ENCODE assay signal across 8 cellular contexts in genomic region chr9:37119360-37119759, GRCh38. TPM values are rescaled to one million over a fixed set of nuclear protein-coding genes. Genes with fewer than 3 reads are reported as not detected.
DNase-seq lines count a peak whose midpoint lies in the region; ATAC-seq and TF ChIP-seq lines count a peak whose summit lies in the region.
"Had no signal": no experiment of that assay in that cellular context is flagged by ENCODE, and none has a peak within 500 bp of the region (broad histone marks: within the 10 kb centered on the region; RNA-seq: fewer than 3 reads in every experiment).

No MANE protein-coding gene starts in this region.

- H3K4me3 ChIP-seq in DND-41 (ENCODE audit: low read depth in 1 of 2, low read length in 2 of 2) (peak overlapping the region in 1 of 2 experiments; percentile 75; a peak in 2 of 4 replicates), mammary epithelial cell (replicated peaks in 1 of 3; ENCODE audit: insufficient read depth in 1 of 3, low read depth in 2 of 3, low read length in 3 of 3) (peak overlapping the region in 1 of 3 experiments; percentile 69), stomach (peak overlapping the region in 2 of 4 donors; percentile 82 to 88), spleen (peak overlapping the region in 3 of 8 donors; percentile 75 to 87 (median 81))

- WGBS in mammary epithelial cell (ENCODE audit: low coverage, missing lambda C conversion rate) = 100% methylated on average over 3 of the region's 9 CpGs
- WGBS in stomach, 5 donors = 95 to 99% (median 97%) methylated on average over 9 of the region's 9 CpGs
- WGBS in spleen, 5 donors = 93 to 97% (median 96%) methylated on average over 9 of the region's 9 CpGs

- H3K4me2 ChIP-seq in DND-41 (ENCODE audit: insufficient read depth, low read length) (peak overlapping the region; percentile 70), mammary epithelial cell (ENCODE audit: insufficient read depth, low read depth, low read length) (peak overlapping the region; percentile 56)

- H3K36me3 Mint-ChIP-seq in IgD-negative memory B cell = peaks cover 3% of the 10 kb centered on the region
- peaks cover 2% of the 10 kb centered on the region for H3K36me3 Mint-ChIP-seq in neural crest cell (ENCODE audit: low read depth)

- H3K27me3 ChIP-seq in DND-41 (ENCODE audit: insufficient read depth, low read length, poor library complexity) = no peaks in the 10 kb centered on the region
- no peaks in the 10 kb centered on the region for H3K27me3 ChIP-seq in mammary epithelial cell (ENCODE audit: insufficient read depth, low read length)
- no peaks in the 10 kb centered on the region for H3K27me3 ChIP-seq in stomach
- no peaks in the 10 kb centered on the region for H3K27me3 ChIP-seq in spleen (replicated peaks in 1 of 7)

- DNase-seq in DND-41 (no peak), mammary epithelial cell (no peak), neural crest cell (ENCODE audit: low read depth, low spot score) (no peak), stomach (no peak), T1000 (lab: John Stamatoyannopoulos, UW) (no peak), spleen (no peak)

- TF ChIP-seq CTCF in DND-41 (IDR thresholded peaks at IDR 0.05; ENCODE audit: borderline replicate concordance, extremely low read depth, low read length, poor library complexity, severe bottlenecking) (no peak), mammary epithelial cell (conservative IDR thresholded peaks at IDR 0.05 in 1 of 2, IDR thresholded peaks at IDR 0.05 in 1 of 2; ENCODE audit: extremely low read depth in 1 of 2, insufficient read depth in 1 of 2, low read depth in 1 of 2, low read length in 2 of 2) (no peak), neural crest cell (conservative IDR thresholded peaks at IDR 0.05) (no peak), stomach (IDR thresholded peaks at IDR 0.05) (no peak), spleen (IDR thresholded peaks at IDR 0.05 in 8 of 11, conservative IDR thresholded peaks at IDR 0.05 in 3 of 11) (no peak)

- H3K4me3 Mint-ChIP-seq in IgD-negative memory B cell = peak overlapping the region; percentile 44 to 100 (median 100)
- H3K4me3 Mint-ChIP-seq in neural crest cell = peak overlapping the region; percentile 44

- H3K4me1 ChIP-seq in DND-41 (ENCODE audit: insufficient read depth, low read length) = peaks cover 32% of the 10 kb centered on the region
- peaks cover 9% of the 10 kb centered on the region for H3K4me1 ChIP-seq in mammary epithelial cell (ENCODE audit: insufficient read depth, low read length)
- peaks cover 7 to 30% (median 21%) of the 10 kb centered on the region in 4 donors for H3K4me1 ChIP-seq in stomach
- peaks cover 14 to 42% (median 38%) of the 10 kb centered on the region in 6 donors for H3K4me1 ChIP-seq in spleen

- BruUV-seq in mammary epithelial cell (replicated peaks; lab: Mats Ljungman, UMichigan) = no TSS peak

- H3K36me3 ChIP-seq in DND-41 (ENCODE audit: insufficient read depth, low read length) (no peaks in the 10 kb centered on the region), mammary epithelial cell (ENCODE audit: insufficient read depth, low read length) (no peaks in the 10 kb centered on the region), stomach (no peaks in the 10 kb centered on the region), spleen (no peaks in the 10 kb centered on the region)

- H3K9me3 Mint-ChIP-seq in IgD-negative memory B cell (peaks cover 0 to 4% (median 0%) of the 10 kb centered on the region in 3 donors), neural crest cell (peaks cover 5% of the 10 kb centered on the region)
- H3K9me3 Mint-ChIP-seq: effector memory CD8-positive, alpha-beta T cell had no signal

- H3K27ac ChIP-seq in DND-41 (ENCODE audit: low read length) (peak overlapping the region; percentile 94; the same call in 1 of the 2 replicates), mammary epithelial cell (ENCODE audit: insufficient read depth, low read depth, low read length) (no peak overlapping the region), stomach (no peak overlapping the region), spleen (peak overlapping the region in 3 of 8 donors; percentile 96 to 99 (median 98))

- H3K79me2 ChIP-seq in DND-41 (ENCODE audit: insufficient read depth, low read length) (peaks cover 44% of the 10 kb centered on the region), mammary epithelial cell (ENCODE audit: insufficient read depth, low read length) (peaks cover 39% of the 10 kb centered on the region)

- H3K9ac ChIP-seq in DND-41 (ENCODE audit: low read depth, low read length) (peak overlapping the region; percentile 84), mammary epithelial cell (ENCODE audit: insufficient read depth, low read length) (no peak overlapping the region)

- TF ChIP-seq POLR2A in stomach (IDR thresholded peaks at IDR 0.05) = no peak
- TF ChIP-seq POLR2A in spleen (IDR thresholded peaks at IDR 0.05) = no peak

- TF ChIP-seq EP300 in stomach (IDR thresholded peaks at IDR 0.05) = no peak

- peak overlapping the region; percentile 94 for H2AFZ ChIP-seq in DND-41 (ENCODE audit: low read depth, low read length)
- peak overlapping the region; percentile 98 for H2AFZ ChIP-seq in mammary epithelial cell (ENCODE audit: low read depth, low read length)

- no peaks in the 10 kb centered on the region; the same call in 1 of the 2 replicates for H4K20me1 ChIP-seq in DND-41 (ENCODE audit: insufficient read depth, low read length)
- no peaks in the 10 kb centered on the region for H4K20me1 ChIP-seq in mammary epithelial cell (ENCODE audit: insufficient read depth, low read length)

- peak overlapping the region; percentile 97 to 99 (median 99) for H3K27ac Mint-ChIP-seq in IgD-negative memory B cell
- no peak overlapping the region for H3K27ac Mint-ChIP-seq in neural crest cell (ENCODE audit: unreplicated experiment)

- ATAC-seq in DND-41 (ENCODE audit: insufficient read depth, low read depth) = no peak

- H3K27me3 Mint-ChIP-seq in IgD-negative memory B cell (no peaks in the 10 kb centered on the region), neural crest cell (ENCODE audit: low read depth) (no peaks in the 10 kb centered on the region)

- H3K4me1 Mint-ChIP-seq in IgD-negative memory B cell = peaks cover 27 to 36% (median 33%) of the 10 kb centered on the region in 3 donors
- peaks cover 26% of the 10 kb centered on the region for H3K4me1 Mint-ChIP-seq in neural crest cell

- in situ Hi-C loops in mammary epithelial cell (cut with MboI; ENCODE audit: low sequenced_read_pairs in 2 of 2) = no loop called here

- dilution Hi-C loops in mammary epithelial cell (cut with HindIII; ENCODE audit: low sequenced_read_pairs) = no loop called here

- H3K9me3 ChIP-seq in DND-41 (ENCODE audit: insufficient read depth, low read length, severe bottlenecking) = no peaks in the 10 kb centered on the region
- no peaks in the 10 kb centered on the region for H3K9me3 ChIP-seq in mammary epithelial cell (replicated peaks; ENCODE audit: insufficient read depth, low read length)
- peaks cover 0 to 5% (median 0%) of the 10 kb centered on the region in 4 donors for H3K9me3 ChIP-seq in stomach
- peaks cover 0 to 5% (median 0%) of the 10 kb centered on the region in 8 donors for H3K9me3 ChIP-seq in spleen

- CTCF ChIA-PET in mammary epithelial cell (lab: Charles Lee; ENCODE audit: low non-redundant PET) = no interaction called here

- intact Hi-C loops in mammary epithelial cell (cut with micrococcal nuclease) = no loop called here
- intact Hi-C loops in stomach (cut with DNase I; ENCODE audit: low total_unique reads) = no loop called here
- intact Hi-C loops in spleen (cut with DNase I; ENCODE audit: low total_unique reads) = no loop called here

RNA-seq across cellular contexts. Expression of gene ZCCHC7, which starts 1.0 kb away (rescaled TPM):
- polyA plus RNA-seq in IgD-negative memory B cell = 76.8 TPM
- 10 to 100 TPM; 15.8 to 25.5 TPM for total RNA-seq in mammary epithelial cell
- polyA plus RNA-seq in mammary epithelial cell = 11.5 TPM
- 15.9 TPM for polyA minus RNA-seq in mammary epithelial cell
- total RNA-seq in neural crest cell = 21.6 and 21.9 TPM in 2 replicates
- 10 to 100 TPM; 11.3 to 67.1 (median 18.4) TPM for total RNA-seq in stomach
- polyA plus RNA-seq in stomach = 10 to 100 TPM in 2 of 3 donors, 1 to 10 TPM in 1; 7.9 to 17.7 (median 10.9) TPM
- total RNA-seq in spleen = 10 to 100 TPM; 31.9 to 50.6 (median 40.3) TPM
- 10 to 100 TPM; 17.0 to 31.1 (median 26.1) TPM for polyA plus RNA-seq in spleen
